In genomic region chr17:82313195-82314011, GRCh38 we compare ENCODE assay signal across 20 cellular contexts.
DNase-seq lines count a peak whose midpoint lies in the region; ATAC-seq lines count a peak whose summit lies in the region.
"Had no signal": no experiment of that assay in that cellular context is flagged by ENCODE, and none has a peak within 500 bp of the region (broad histone marks: within the 10 kb centered on the region; RNA-seq: fewer than 3 reads in every experiment).

No MANE protein-coding gene starts in this region.

- H3K27ac Mint-ChIP-seq in stimulated activated naive CD8-positive, alpha-beta T cell treated with anti-CD3 and anti-CD28 coated beads, Interleukin-15, Interleukin-2, amounts not matched to agents 100 ng/mL and 50 ng/mL, for 24 hours = peak overlapping the region; percentile 79
- H3K27ac Mint-ChIP-seq in stimulated activated naive CD8-positive, alpha-beta T cell treated with anti-CD3 and anti-CD28 coated beads, Interleukin-15, amount 100 ng/mL, for 72 hours = peak overlapping the region in 1 of 2 donors; percentile 65
- H3K27ac Mint-ChIP-seq in central memory CD8-positive, alpha-beta T cell (ENCODE audit: low read depth) = no peak overlapping the region
- no peak overlapping the region for H3K27ac Mint-ChIP-seq in T-helper 2 cell treated with Interferon-gamma antibody and Interleukin-4, amounts not matched to agents 5 μg/mL and 100 μg/mL, for 36 hours
- H3K27ac Mint-ChIP-seq: HFFc6, nephron had no signal

- no peaks in the 10 kb centered on the region for H3K9me3 Mint-ChIP-seq in stimulated activated naive CD8-positive, alpha-beta T cell treated with anti-CD3 and anti-CD28 coated beads, Interleukin-15, Interleukin-2, amounts not matched to agents 100 ng/mL and 50 ng/mL, for 24 hours
- H3K9me3 Mint-ChIP-seq in stimulated activated naive CD8-positive, alpha-beta T cell treated with anti-CD3 and anti-CD28 coated beads, Interleukin-15, amount 100 ng/mL, for 72 hours = no peaks in the 10 kb centered on the region
- no peaks in the 10 kb centered on the region for H3K9me3 Mint-ChIP-seq in central memory CD8-positive, alpha-beta T cell
- H3K9me3 Mint-ChIP-seq in T-helper 2 cell treated with Interferon-gamma antibody and Interleukin-4, amounts not matched to agents 5 μg/mL and 100 μg/mL, for 36 hours = no peaks in the 10 kb centered on the region
- H3K9me3 Mint-ChIP-seq: HFFc6, nephron had no signal

- no peak for DNase-seq in stimulated activated naive CD8-positive, alpha-beta T cell treated with anti-CD3 and anti-CD28 coated beads, Interleukin-15, amount 100 ng/mL, for 72 hours
- DNase-seq in central memory CD8-positive, alpha-beta T cell (ENCODE audit: low spot score in 2 of 2) = no peak
- DNase-seq in T-helper 2 cell treated with Interferon-gamma antibody and Interleukin-4, amounts not matched to agents 5 μg/mL and 100 μg/mL, for 36 hours (ENCODE audit: low spot score) = no peak
- no peak for DNase-seq in DMS53 (lab: John Stamatoyannopoulos, UW)
- DNase-seq in activated CD4-positive, CD25-positive, alpha-beta regulatory T cell (lab: John Stamatoyannopoulos, UW) = no peak
- DNase-seq: activated CD4-positive, alpha-beta T cell treated with anti-CD3 and anti-CD28 coated beads, Interleukin-2, amount 50 U/mL, for 1 hour; activated T-cell treated with anti-CD3 and anti-CD28 coated beads, Interleukin-2, amount 50 U/mL, for 48 hours; anterior cingulate cortex; caudate nucleus; heart left ventricle; HFFc6; Karpas-422; NCI-H187; NCI-H226; NCI-H82; SHP77; tibial artery had no signal

- peak overlapping the region; percentile 8 for H3K4me3 Mint-ChIP-seq in stimulated activated naive CD8-positive, alpha-beta T cell treated with anti-CD3 and anti-CD28 coated beads, Interleukin-15, Interleukin-2, amounts not matched to agents 100 ng/mL and 50 ng/mL, for 24 hours
- H3K4me3 Mint-ChIP-seq in stimulated activated naive CD8-positive, alpha-beta T cell treated with anti-CD3 and anti-CD28 coated beads, Interleukin-15, amount 100 ng/mL, for 72 hours = no peak overlapping the region
- peak overlapping the region; percentile 96 for H3K4me3 Mint-ChIP-seq in central memory CD8-positive, alpha-beta T cell
- H3K4me3 Mint-ChIP-seq in T-helper 2 cell treated with Interferon-gamma antibody and Interleukin-4, amounts not matched to agents 5 μg/mL and 100 μg/mL, for 36 hours = no peak overlapping the region
- H3K4me3 Mint-ChIP-seq: HFFc6, nephron had no signal

- H3K27me3 Mint-ChIP-seq in stimulated activated naive CD8-positive, alpha-beta T cell treated with anti-CD3 and anti-CD28 coated beads, Interleukin-15, Interleukin-2, amounts not matched to agents 100 ng/mL and 50 ng/mL, for 24 hours = no peaks in the 10 kb centered on the region
- H3K27me3 Mint-ChIP-seq in stimulated activated naive CD8-positive, alpha-beta T cell treated with anti-CD3 and anti-CD28 coated beads, Interleukin-15, amount 100 ng/mL, for 72 hours = no peaks in the 10 kb centered on the region
- no peaks in the 10 kb centered on the region for H3K27me3 Mint-ChIP-seq in central memory CD8-positive, alpha-beta T cell
- peaks cover 2% of the 10 kb centered on the region for H3K27me3 Mint-ChIP-seq in T-helper 2 cell treated with Interferon-gamma antibody and Interleukin-4, amounts not matched to agents 5 μg/mL and 100 μg/mL, for 36 hours (ENCODE audit: low read depth)

- H3K36me3 Mint-ChIP-seq in stimulated activated naive CD8-positive, alpha-beta T cell treated with anti-CD3 and anti-CD28 coated beads, Interleukin-15, Interleukin-2, amounts not matched to agents 100 ng/mL and 50 ng/mL, for 24 hours (ENCODE audit: low read depth) = peaks cover 19% of the 10 kb centered on the region
- peaks cover 26% of the 10 kb centered on the region for H3K36me3 Mint-ChIP-seq in central memory CD8-positive, alpha-beta T cell (ENCODE audit: insufficient read depth)
- peaks cover 16% of the 10 kb centered on the region for H3K36me3 Mint-ChIP-seq in T-helper 2 cell treated with Interferon-gamma antibody and Interleukin-4, amounts not matched to agents 5 μg/mL and 100 μg/mL, for 36 hours (ENCODE audit: low read depth)

- H3K4me1 Mint-ChIP-seq in stimulated activated naive CD8-positive, alpha-beta T cell treated with anti-CD3 and anti-CD28 coated beads, Interleukin-15, Interleukin-2, amounts not matched to agents 100 ng/mL and 50 ng/mL, for 24 hours (ENCODE audit: low read depth) = peaks cover 25% of the 10 kb centered on the region
- peaks cover 27% of the 10 kb centered on the region for H3K4me1 Mint-ChIP-seq in stimulated activated naive CD8-positive, alpha-beta T cell treated with anti-CD3 and anti-CD28 coated beads, Interleukin-15, amount 100 ng/mL, for 72 hours
- peaks cover 8% of the 10 kb centered on the region for H3K4me1 Mint-ChIP-seq in central memory CD8-positive, alpha-beta T cell
- peaks cover 12% of the 10 kb centered on the region for H3K4me1 Mint-ChIP-seq in T-helper 2 cell treated with Interferon-gamma antibody and Interleukin-4, amounts not matched to agents 5 μg/mL and 100 μg/mL, for 36 hours (ENCODE audit: low read depth)

- no peak for ATAC-seq in stimulated activated naive CD8-positive, alpha-beta T cell treated with anti-CD3 and anti-CD28 coated beads, Interleukin-15, amount 100 ng/mL, for 72 hours
- ATAC-seq in central memory CD8-positive, alpha-beta T cell (replicated peaks; ENCODE audit: extremely low read depth, poor library complexity, severe bottlenecking) = no peak
- ATAC-seq: heart left ventricle, left lobe of liver had no signal

Comparison
In these comparisons a context has a peak if more than half of its experiments do, and no peak if none do; other contexts are left out.
1. H3K4me3 Mint-ChIP-seq: peak in stimulated activated naive CD8-positive, alpha-beta T cell treated with anti-CD3 and anti-CD28 coated beads, Interleukin-15, Interleukin-2, amounts not matched to agents 100 ng/mL and 50 ng/mL, for 24 hours (single experiment) and central memory CD8-positive, alpha-beta T cell (single experiment); none in stimulated activated naive CD8-positive, alpha-beta T cell treated with anti-CD3 and anti-CD28 coated beads, Interleukin-15, amount 100 ng/mL, for 72 hours (0 of 2) and T-helper 2 cell treated with Interferon-gamma antibody and Interleukin-4, amounts not matched to agents 5 μg/mL and 100 μg/mL, for 36 hours (single experiment).